Comparison of ENCODE assay signal across 22 cellular contexts in genomic region chr3:98406034-98406433, GRCh38. TPM values are rescaled to one million over a fixed set of nuclear protein-coding genes. Genes with fewer than 3 reads are reported as not detected.
DNase-seq lines count a peak whose midpoint lies in the region; ATAC-seq and TF ChIP-seq lines count a peak whose summit lies in the region.
"Had no signal": no experiment of that assay in that cellular context is flagged by ENCODE, and none has a peak within 500 bp of the region (broad histone marks: within the 10 kb centered on the region; RNA-seq: fewer than 3 reads in every experiment).

No MANE protein-coding gene starts in this region.

- ATAC-seq in HG03565 (IDR thresholded peaks at IDR 0.05; ENCODE audit: unreplicated experiment): peak; percentile 38
- no peak for ATAC-seq in foreskin keratinocyte
- ATAC-seq: GM23338, HCT116, T-helper 17 cell had no signal

- BruUV-seq in OCI-LY7 (replicated peaks; lab: Mats Ljungman, UMichigan): no TSS peak

- no peaks in the 10 kb centered on the region for H3K36me3 ChIP-seq in OCI-LY7 (ENCODE audit: insufficient read depth, low read length)
- H3K36me3 ChIP-seq: MG63 had no signal

- no peak overlapping the region for H2AFZ ChIP-seq in OCI-LY7 (ENCODE audit: low read length)
- H2AFZ ChIP-seq: GM23338 had no signal

- CTCF ChIA-PET in OCI-LY7 (lab: Charles Lee; ENCODE audit: unreplicated experiment): no interaction called here

- H3K4me2 ChIP-seq in OCI-LY7 (ENCODE audit: low read length): 0 out of 2 replicates have a peak overlapping the region, but pooled peaks have one; percentile 20
- H3K4me2 ChIP-seq: GM23338 had no signal

- H3K27ac ChIP-seq in OCI-LY7 (ENCODE audit: low read depth, low read length, poor library complexity, severe bottlenecking): no peak overlapping the region
- H3K27ac ChIP-seq in foreskin keratinocyte: no peak overlapping the region
- no peak overlapping the region for H3K27ac ChIP-seq in coronary artery

- H3K79me2 ChIP-seq in OCI-LY7 (ENCODE audit: insufficient read depth, low read depth, low read length): no peaks in the 10 kb centered on the region

- no peaks in the 10 kb centered on the region for H4K20me1 ChIP-seq in OCI-LY7 (ENCODE audit: insufficient read depth, low read length)

- H3K4me3 ChIP-seq in OCI-LY7 (ENCODE audit: low read depth, low read length, poor library complexity, severe bottlenecking) (no peak overlapping the region), coronary artery (no peak overlapping the region)
- H3K4me3 ChIP-seq: GM23338, MG63 had no signal

- no peaks in the 10 kb centered on the region for H3K9me2 ChIP-seq in OCI-LY7 (ENCODE audit: insufficient read depth, low read length)

- DNase-seq in SIG-M5 treated with dmso at 0.1 percent for 504 hours (lab: John Stamatoyannopoulos, UW; ENCODE audit: unreplicated experiment) (peak; percentile 8), SIG-M5 (lab: John Stamatoyannopoulos, UW) (no peak), OCI-LY7 (ENCODE audit: low spot score) (peak; percentile 19), foreskin keratinocyte (no peak), NCI-H69 (lab: John Stamatoyannopoulos, UW) (no peak), iPS-NIHi7 (ENCODE audit: extremely low spot score) (no peak), coronary artery (ENCODE audit: low spot score) (no peak)
- DNase-seq: C1 segment of cervical spinal cord, GF-D8, MG63, NCI-H1417 treated with DMSO at 0.1 percent for 48 hours, NCI-H1930, NCI-H446 treated with DMSO at 0.1 percent for 48 hours, NCI-H748 treated with DMSO at 0.1 percent for 48 hours, SHP77, T-helper 17 cell had no signal

- POLR2A ChIA-PET in OCI-LY7 (lab: Charles Lee): interaction anchor here (0.7 kb wide), 1 partner anchor 166 kb away, joined by 3 read pairs; no protein-coding TSS in a partner anchor

- peaks cover 11% of the 10 kb centered on the region; the same call in 1 of the 2 replicates for H3K9me3 ChIP-seq in OCI-LY7 (ENCODE audit: low read length)

- peaks cover 8% of the 10 kb centered on the region for H3K4me1 ChIP-seq in OCI-LY7 (ENCODE audit: insufficient read depth, low read length, poor library complexity, severe bottlenecking)
- H3K4me1 ChIP-seq in foreskin keratinocyte: no peaks in the 10 kb centered on the region

- intact Hi-C loops in OCI-LY7 (cut with micrococcal nuclease; ENCODE audit: unreplicated experiment): no loop called here

- no peak for TF ChIP-seq CTCF in OCI-LY7 (conservative IDR thresholded peaks at IDR 0.05; ENCODE audit: low read length)
- no peak for TF ChIP-seq CTCF in foreskin keratinocyte (conservative IDR thresholded peaks at IDR 0.05)
- no peak for TF ChIP-seq CTCF in coronary artery (IDR thresholded peaks at IDR 0.05)

- H3K27me3 ChIP-seq in foreskin keratinocyte: no peaks in the 10 kb centered on the region
- H3K27me3 ChIP-seq: MG63 had no signal

RNA-seq across cellular contexts. Expression of gene OR5K3, which starts 15.6 kb away (rescaled TPM):
- total RNA-seq in OCI-LY7 (2014; rRNA removed; shearing (Covaris generic)): not detected in 2 replicates
- not detected in 2 replicates for total RNA-seq in OCI-LY7 (2022)
- total RNA-seq in foreskin keratinocyte: not detected in 2 replicates
- polyA plus RNA-seq in foreskin keratinocyte: not detected in 2 replicates
- total RNA-seq: A172, Daoy, GM23338, HT-29, T-helper 17 cell had no signal
- polyA plus RNA-seq: GM23338 had no signal

RNA-seq across cellular contexts. Expression of gene OR5K4, which starts 52.4 kb away (rescaled TPM):
- total RNA-seq in OCI-LY7 (2014; rRNA removed; shearing (Covaris generic)): not detected in 2 replicates
- not detected in 2 replicates for total RNA-seq in OCI-LY7 (2022)
- total RNA-seq in foreskin keratinocyte: not detected in 2 replicates
- not detected in 2 replicates for polyA plus RNA-seq in foreskin keratinocyte
- total RNA-seq: A172, Daoy, GM23338, HT-29, T-helper 17 cell had no signal
- polyA plus RNA-seq: GM23338 had no signal

RNA-seq across cellular contexts. Expression of gene OR5K1, which starts 57.0 kb away (rescaled TPM):
- total RNA-seq in OCI-LY7 (2014; rRNA removed; shearing (Covaris generic)): not detected in 2 replicates
- total RNA-seq in OCI-LY7 (2022): not detected in 2 replicates
- not detected in 2 replicates for total RNA-seq in foreskin keratinocyte
- polyA plus RNA-seq in foreskin keratinocyte: not detected in 2 replicates
- total RNA-seq: A172, Daoy, GM23338, HT-29, T-helper 17 cell had no signal
- polyA plus RNA-seq: GM23338 had no signal

Comparison
In these comparisons a context has a peak if more than half of its experiments do, and no peak if none do; other contexts are left out.
1. DNase-seq: peak in SIG-M5 treated with dmso at 0.1 percent for 504 hours (single experiment) and OCI-LY7 (single experiment); none in SIG-M5 (single experiment), foreskin keratinocyte (0 of 2), NCI-H69 (single experiment), iPS-NIHi7 (single experiment) and coronary artery (single experiment).